Comparison of ENCODE assay signal across 14 cellular contexts in the genomic region with DNA sequence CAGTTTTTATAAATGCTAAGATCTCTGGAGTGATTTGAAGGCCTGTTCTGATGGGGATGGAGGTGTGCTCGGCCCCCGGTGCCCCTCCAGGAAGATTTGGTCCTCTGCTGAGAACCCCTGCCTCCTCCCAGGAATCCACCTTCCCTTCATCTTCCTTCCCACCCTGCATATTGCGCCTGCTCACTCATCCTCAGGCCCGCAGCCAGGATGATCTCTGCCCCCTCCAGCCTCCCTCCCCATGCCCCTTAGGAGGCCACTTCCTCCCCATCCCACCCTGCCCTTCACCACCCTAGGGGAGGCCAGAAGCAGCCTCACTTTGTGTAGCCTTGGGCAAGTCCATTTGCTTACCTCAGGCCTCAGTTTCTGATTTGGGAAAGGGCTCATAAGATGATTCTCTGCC. TPM values are rescaled to one million over a fixed set of nuclear protein-coding genes. Genes with fewer than 3 reads are reported as not detected.
DNase-seq lines count a peak whose midpoint lies in the region; ATAC-seq and TF ChIP-seq lines count a peak whose summit lies in the region.
"Had no signal": no experiment of that assay in that cellular context is flagged by ENCODE, and none has a peak within 500 bp of the region (broad histone marks: within the 10 kb centered on the region; RNA-seq: fewer than 3 reads in every experiment).

No MANE protein-coding gene starts in this region.

- peaks cover 31 to 76% (median 70%) of the 10 kb centered on the region in 11 experiments for H3K36me3 ChIP-seq in BLaER1 treated with 17β-estradiol and CSF1 and Interleukin-3, amounts not matched to agents 10 nM and 100 nM
- peaks cover 43% of the 10 kb centered on the region for H3K36me3 ChIP-seq in RWPE2 (ENCODE audit: low read depth)
- peaks cover 0 to 53% of the 10 kb centered on the region in 2 donors for H3K36me3 ChIP-seq in gastroesophageal sphincter

- no peak for TF ChIP-seq CTCF in 22Rv1 (IDR thresholded peaks at IDR 0.05)
- TF ChIP-seq CTCF in RWPE2 (IDR thresholded peaks at IDR 0.05; ENCODE audit: poor library complexity, severe bottlenecking) = no peak
- TF ChIP-seq CTCF in gastroesophageal sphincter (IDR thresholded peaks at IDR 0.05) = no peak

- H3K4me2 ChIP-seq in BLaER1 treated with 17β-estradiol and CSF1 and Interleukin-3, amounts not matched to agents 10 nM and 100 nM = peak overlapping the region in 7 of 11 experiments; percentile 26 to 66 (median 42); a peak in 9 of 22 replicates
- H3K4me2 ChIP-seq: SK-N-SH had no signal

- peaks cover 12 to 50% (median 37%) of the 10 kb centered on the region in 10 experiments for H3K4me1 ChIP-seq in BLaER1 treated with 17β-estradiol and CSF1 and Interleukin-3, amounts not matched to agents 10 nM and 100 nM
- H3K4me1 ChIP-seq in RWPE2 (ENCODE audit: insufficient read depth, poor library complexity, severe bottlenecking) (peaks cover 4% of the 10 kb centered on the region), gastroesophageal sphincter (peaks cover 0 to 72% (median 12%) of the 10 kb centered on the region in 3 donors)

- DNase-seq in RWPE2 (ENCODE audit: low spot score) = no peak
- DNase-seq in hippocampal formation (lab: John Stamatoyannopoulos, UW) = no peak
- no peak for DNase-seq in NCI-H2227 (lab: John Stamatoyannopoulos, UW; ENCODE audit: unreplicated experiment)
- DNase-seq in NCI-H1048 (lab: John Stamatoyannopoulos, UW) = no peak
- DNase-seq: CD4-positive, alpha-beta memory T cell; GOT3; HCEC 1CT; NCI-H2081 treated with DMSO at 0.1 percent for 48 hours; OCI-M1; SIG-M5 had no signal

- ATAC-seq in RWPE2 (ENCODE audit: low read depth) (no peak), gastroesophageal sphincter (no peak)

- WGBS in gastroesophageal sphincter (ENCODE audit: low coverage in 1 of 2), 2 donors = 89 to 93% methylated on average over 4 of the region's 4 CpGs

- peaks cover 0 to 92% (median 47%) of the 10 kb centered on the region in 11 experiments; a peak in 19 of 22 replicates for H4K20me1 ChIP-seq in BLaER1 treated with 17β-estradiol and CSF1 and Interleukin-3, amounts not matched to agents 10 nM and 100 nM

- H3K27ac ChIP-seq in 22Rv1 = peak overlapping the region; percentile 67
- H3K27ac ChIP-seq in BLaER1 treated with 17β-estradiol and CSF1 and Interleukin-3, amounts not matched to agents 10 nM and 100 nM = no peak overlapping the region
- H3K27ac ChIP-seq in RWPE2 (ENCODE audit: poor library complexity, severe bottlenecking) = peak overlapping the region; percentile 85
- peak overlapping the region in 3 of 4 donors; percentile 22 to 75 (median 70) for H3K27ac ChIP-seq in gastroesophageal sphincter

- no peak overlapping the region for H3K4me3 ChIP-seq in BLaER1 treated with 17β-estradiol and CSF1 and Interleukin-3, amounts not matched to agents 10 nM and 100 nM
- H3K4me3 ChIP-seq in RWPE2 (ENCODE audit: severe bottlenecking) = no peak overlapping the region
- no peak overlapping the region for H3K4me3 ChIP-seq in gastroesophageal sphincter

- no peaks in the 10 kb centered on the region; a peak in 1 of 22 replicates for H3K27me3 ChIP-seq in BLaER1 treated with 17β-estradiol and CSF1 and Interleukin-3, amounts not matched to agents 10 nM and 100 nM
- H3K27me3 ChIP-seq in RWPE2 (ENCODE audit: insufficient read depth, poor library complexity, severe bottlenecking) = no peaks in the 10 kb centered on the region
- H3K27me3 ChIP-seq in gastroesophageal sphincter = peaks cover 11% of the 10 kb centered on the region

- peaks cover 9 to 37% (median 16%) of the 10 kb centered on the region in 11 experiments; a peak in 20 of 22 replicates for H3K9me3 ChIP-seq in BLaER1 treated with 17β-estradiol and CSF1 and Interleukin-3, amounts not matched to agents 10 nM and 100 nM (replicated peaks in 1 of 11)
- H3K9me3 ChIP-seq in RWPE2 (ENCODE audit: severe bottlenecking) (no peaks in the 10 kb centered on the region), gastroesophageal sphincter (no peaks in the 10 kb centered on the region)
- H3K9me3 ChIP-seq: SK-N-SH had no signal

- TF ChIP-seq POLR2A in gastroesophageal sphincter (IDR thresholded peaks at IDR 0.05) = no peak

- no peak overlapping the region for H3K9ac ChIP-seq in BLaER1 treated with 17β-estradiol and CSF1 and Interleukin-3, amounts not matched to agents 10 nM and 100 nM
- H3K9ac ChIP-seq: SK-N-SH had no signal

- TF ChIP-seq EP300 in gastroesophageal sphincter (IDR thresholded peaks at IDR 0.05) = no peak

RNA-seq across cellular contexts. Expression of a gene that starts 19.7 kb away (rescaled TPM):
- 100 to 1,000 TPM; 140 to 246 (median 167) TPM for total RNA-seq in gastroesophageal sphincter

RNA-seq across cellular contexts. Expression of a gene that starts 28.7 kb away (rescaled TPM):
- total RNA-seq in gastroesophageal sphincter = 1 to 10 TPM in 3 of 4 donors, under 1 TPM in 1; 0.96 to 3.2 (median 2.1) TPM

RNA-seq across cellular contexts. Expression of a gene that starts 30.1 kb away (rescaled TPM):
- total RNA-seq in gastroesophageal sphincter = 10 to 100 TPM; 11.0 to 19.6 (median 15.3) TPM

RNA-seq across cellular contexts. Expression of a gene that starts 57.6 kb away (rescaled TPM):
- 10 to 100 TPM in 3 of 4 donors, 1 to 10 TPM in 1; 5.7 to 14.9 (median 11.6) TPM for total RNA-seq in gastroesophageal sphincter

RNA-seq across cellular contexts. Expression of a gene that starts 59.2 kb away (rescaled TPM):
- total RNA-seq in gastroesophageal sphincter = 10 to 100 TPM in 2 of 4 donors, 1 to 10 TPM in 2; 1.9 to 38.0 (median 15.6) TPM

Comparison
In these comparisons a context has a peak if more than half of its experiments do, and no peak if none do; other contexts are left out.
1. H3K27ac ChIP-seq: peak in 22Rv1 (single experiment), RWPE2 (single experiment) and gastroesophageal sphincter (3 of 4); none in BLaER1 treated with 17β-estradiol and CSF1 and Interleukin-3, amounts not matched to agents 10 nM and 100 nM (0 of 11).